ENCODE assay signal across 18 cellular contexts in the genomic region with DNA sequence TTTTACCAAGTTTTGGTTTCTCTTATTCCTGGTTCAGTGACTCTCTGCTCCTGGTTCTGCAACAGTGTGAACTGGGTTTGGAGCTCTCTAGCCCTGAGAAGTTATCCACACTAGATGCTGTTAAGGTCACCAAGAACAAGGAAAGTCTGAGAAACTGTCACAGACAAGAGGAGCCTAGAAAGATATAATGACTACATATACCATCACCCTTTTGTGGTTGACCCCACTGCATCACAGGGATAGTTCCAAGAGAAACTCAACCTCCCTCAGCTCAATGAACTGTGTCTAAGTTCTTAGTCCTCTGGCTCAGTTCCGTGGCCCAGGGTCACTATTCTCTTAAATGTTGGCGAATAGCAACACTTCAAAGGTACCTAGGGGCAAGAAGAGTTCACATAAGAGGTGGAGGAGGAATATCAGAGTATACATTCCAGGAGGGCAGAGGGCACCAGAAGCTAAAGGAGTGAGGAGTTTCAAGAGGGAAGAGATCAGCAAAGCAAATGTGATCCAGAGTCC.
DNase-seq lines count a peak whose midpoint lies in the region; ATAC-seq and TF ChIP-seq lines count a peak whose summit lies in the region.
"Had no signal": no experiment of that assay in that cellular context is flagged by ENCODE, and none has a peak within 500 bp of the region (broad histone marks: within the 10 kb centered on the region; RNA-seq: fewer than 3 reads in every experiment).

No MANE protein-coding gene starts in this region.

- no peaks in the 10 kb centered on the region for H3K79me2 ChIP-seq in KMS-11 (ENCODE audit: insufficient read depth, low read depth)

- peak overlapping the region; percentile 35; the same call in 1 of the 2 replicates for H3K4me2 ChIP-seq in KMS-11
- H3K4me2 ChIP-seq: GM23338 had no signal

- peaks cover 7 to 10% of the 10 kb centered on the region in 2 donors for H3K36me3 Mint-ChIP-seq in activated T-cell treated with anti-CD3 and anti-CD28 coated beads, Interleukin-2, amount 50 U/mL, for 72 hours (ENCODE audit: insufficient read depth in 2 of 2)
- peaks cover 11% of the 10 kb centered on the region for H3K36me3 Mint-ChIP-seq in endothelial cell (ENCODE audit: low read depth, unreplicated experiment)
- no peaks in the 10 kb centered on the region for H3K36me3 Mint-ChIP-seq in stimulated activated effector memory CD8-positive, alpha-beta T cell treated with anti-CD3 and anti-CD28 coated beads, Interleukin-12 subunit alpha, Interleukin-12 subunit beta, amount 100 ng/mL, for 72 hours
- H3K36me3 Mint-ChIP-seq: CD14-positive monocyte had no signal

- no peak overlapping the region for H2AFZ ChIP-seq in KMS-11 (ENCODE audit: low read depth)
- H2AFZ ChIP-seq: GM23338 had no signal

- no peak for DNase-seq in activated T-cell treated with anti-CD3 and anti-CD28 coated beads, Interleukin-2, amount 50 U/mL, for 72 hours
- DNase-seq in activated T-cell treated with anti-CD3 and anti-CD28 coated beads, Interleukin-2, amount 50 U/mL, for 48 hours = no peak
- DNase-seq in endothelial cell (ENCODE audit: low spot score) = no peak
- no peak for DNase-seq in stimulated activated effector memory CD8-positive, alpha-beta T cell treated with anti-CD3 and anti-CD28 coated beads, Interleukin-12 subunit alpha, Interleukin-12 subunit beta, amount 100 ng/mL, for 72 hours (ENCODE audit: low spot score in 2 of 2)
- no peak for DNase-seq in activated CD4-positive, alpha-beta T cell treated with anti-CD3 and anti-CD28 coated beads for 48 hours
- DNase-seq: CD8-positive, alpha-beta T cell; COR-L47; DMS153; DMS79 treated with DMSO at 0.1 percent for 48 hours; EL; H7 had no signal

- H3K4me1 ChIP-seq in KMS-11 (ENCODE audit: low read depth, poor library complexity, severe bottlenecking) = peaks cover 43% of the 10 kb centered on the region

- no peak overlapping the region for H3K27ac ChIP-seq in KMS-11
- H3K27ac ChIP-seq: 22Rv1 had no signal

- H3K9ac ChIP-seq in KMS-11 = no peak overlapping the region

- H3K27me3 Mint-ChIP-seq in activated T-cell treated with anti-CD3 and anti-CD28 coated beads, Interleukin-2, amount 50 U/mL, for 72 hours (ENCODE audit: low read depth) = no peaks in the 10 kb centered on the region
- no peaks in the 10 kb centered on the region for H3K27me3 Mint-ChIP-seq in endothelial cell (ENCODE audit: unreplicated experiment)

- H3K4me3 Mint-ChIP-seq in activated T-cell treated with anti-CD3 and anti-CD28 coated beads, Interleukin-2, amount 50 U/mL, for 72 hours = peak overlapping the region in 1 of 2 donors; percentile 9
- H3K4me3 Mint-ChIP-seq in endothelial cell (ENCODE audit: unreplicated experiment) = peak overlapping the region; percentile 4
- no peak overlapping the region for H3K4me3 Mint-ChIP-seq in stimulated activated effector memory CD8-positive, alpha-beta T cell treated with anti-CD3 and anti-CD28 coated beads, Interleukin-12 subunit alpha, Interleukin-12 subunit beta, amount 100 ng/mL, for 72 hours
- H3K4me3 Mint-ChIP-seq: CD14-positive monocyte; CD8-positive, alpha-beta T cell; GM23338 had no signal

- peak; percentile 50 to 53 for ATAC-seq in activated T-cell treated with anti-CD3 and anti-CD28 coated beads, Interleukin-2, amount 50 U/mL, for 72 hours (replicated peaks in 1 of 2)
- peak; percentile 63 for ATAC-seq in stimulated activated effector memory CD8-positive, alpha-beta T cell treated with anti-CD3 and anti-CD28 coated beads, Interleukin-12 subunit alpha, Interleukin-12 subunit beta, amount 100 ng/mL, for 72 hours
- ATAC-seq in HG03571 (IDR thresholded peaks at IDR 0.05; ENCODE audit: unreplicated experiment) = no peak
- no peak for ATAC-seq in GM19395 (IDR thresholded peaks at IDR 0.05; ENCODE audit: unreplicated experiment)
- ATAC-seq: CD8-positive, alpha-beta T cell; GM23338; HepG2 had no signal

- H3K4me1 Mint-ChIP-seq in activated T-cell treated with anti-CD3 and anti-CD28 coated beads, Interleukin-2, amount 50 U/mL, for 72 hours (ENCODE audit: low read depth) = peaks cover 39% of the 10 kb centered on the region
- no peaks in the 10 kb centered on the region for H3K4me1 Mint-ChIP-seq in endothelial cell (ENCODE audit: unreplicated experiment)
- peaks cover 12% of the 10 kb centered on the region for H3K4me1 Mint-ChIP-seq in stimulated activated effector memory CD8-positive, alpha-beta T cell treated with anti-CD3 and anti-CD28 coated beads, Interleukin-12 subunit alpha, Interleukin-12 subunit beta, amount 100 ng/mL, for 72 hours
- H3K4me1 Mint-ChIP-seq: CD14-positive monocyte, GM23338 had no signal

- H3K9me3 Mint-ChIP-seq in activated T-cell treated with anti-CD3 and anti-CD28 coated beads, Interleukin-2, amount 50 U/mL, for 72 hours = peaks cover 6 to 7% of the 10 kb centered on the region in 2 donors
- no peaks in the 10 kb centered on the region for H3K9me3 Mint-ChIP-seq in endothelial cell (ENCODE audit: unreplicated experiment)
- H3K9me3 Mint-ChIP-seq in stimulated activated effector memory CD8-positive, alpha-beta T cell treated with anti-CD3 and anti-CD28 coated beads, Interleukin-12 subunit alpha, Interleukin-12 subunit beta, amount 100 ng/mL, for 72 hours = no peaks in the 10 kb centered on the region

- no peaks in the 10 kb centered on the region for H3K36me3 ChIP-seq in KMS-11 (ENCODE audit: insufficient read depth)

- H3K27ac Mint-ChIP-seq in activated T-cell treated with anti-CD3 and anti-CD28 coated beads, Interleukin-2, amount 50 U/mL, for 72 hours = peak overlapping the region; percentile 16
- H3K27ac Mint-ChIP-seq in endothelial cell (ENCODE audit: unreplicated experiment) = no peak overlapping the region
- H3K27ac Mint-ChIP-seq in stimulated activated effector memory CD8-positive, alpha-beta T cell treated with anti-CD3 and anti-CD28 coated beads, Interleukin-12 subunit alpha, Interleukin-12 subunit beta, amount 100 ng/mL, for 72 hours = no peak overlapping the region
- H3K27ac Mint-ChIP-seq: CD14-positive monocyte; CD8-positive, alpha-beta T cell; GM23338 had no signal

- H3K27me3 ChIP-seq in KMS-11 (ENCODE audit: insufficient read depth, low read depth) = no peaks in the 10 kb centered on the region

- no peaks in the 10 kb centered on the region for H4K20me1 ChIP-seq in KMS-11 (ENCODE audit: insufficient read depth)

- TF ChIP-seq CTCF in KMS-11 (conservative IDR thresholded peaks at IDR 0.05; ENCODE audit: low read depth, low read length) (no peak), endothelial cell (IDR thresholded peaks at IDR 0.05; ENCODE audit: unreplicated experiment) (no peak)

- H3K4me3 ChIP-seq in KMS-11 (IDR thresholded peaks at IDR 0.05; ENCODE audit: insufficient read depth, low read depth, low read length) = no peak overlapping the region
- H3K4me3 ChIP-seq: GM23338 had no signal

Comparison
In these comparisons a context has a peak if more than half of its experiments do, and no peak if none do; other contexts are left out.
1. ATAC-seq: peak in activated T-cell treated with anti-CD3 and anti-CD28 coated beads, Interleukin-2, amount 50 U/mL, for 72 hours (2 of 2) and stimulated activated effector memory CD8-positive, alpha-beta T cell treated with anti-CD3 and anti-CD28 coated beads, Interleukin-12 subunit alpha, Interleukin-12 subunit beta, amount 100 ng/mL, for 72 hours (single experiment); none in HG03571 (single experiment) and GM19395 (single experiment).